ENCODE assay signal across 20 cellular contexts in genomic region chr6:4360920-4361319, GRCh38.
DNase-seq lines count a peak whose midpoint lies in the region; ATAC-seq, FAIRE-seq and TF ChIP-seq lines count a peak whose summit lies in the region.
"Had no signal": no experiment of that assay in that cellular context is flagged by ENCODE, and none has a peak within 500 bp of the region (broad histone marks: within the 10 kb centered on the region; RNA-seq: fewer than 3 reads in every experiment).

No MANE protein-coding gene starts in this region.

- no peak overlapping the region; the same call in 1 of the 2 replicates for H2BK15ac ChIP-seq in H1 (ENCODE audit: low read length)

- no peak overlapping the region for H3K27ac Mint-ChIP-seq in GM23338
- no peak overlapping the region for H3K27ac Mint-ChIP-seq in stimulated activated memory B cell treated with anti-CD40 and anti-IgM and Interleukin-4, amounts not matched to agents 10 μg/mL and 1 μg/mL and 100 μg/mL, for 72 hours
- H3K27ac Mint-ChIP-seq: CD4-positive, alpha-beta T cell had no signal

- no peaks in the 10 kb centered on the region for H3K9me3 ChIP-seq in H1 (ENCODE audit: insufficient read depth in 2 of 2, low read depth in 1 of 2, low read length in 1 of 2)
- H3K9me3 ChIP-seq: Caco-2 had no signal

- no peak overlapping the region for H2BK20ac ChIP-seq in H1 (ENCODE audit: low read length)

- no peak overlapping the region for H4K5ac ChIP-seq in H1 (ENCODE audit: insufficient read length, low read depth, low read length)

- no peak overlapping the region for H3K4me3 ChIP-seq in GM23338
- H3K4me3 ChIP-seq in H1 (ENCODE audit: extremely low read depth in 1 of 4, insufficient read depth in 2 of 4, low read depth in 3 of 4, low read length in 4 of 4) = no peak overlapping the region

- no peaks in the 10 kb centered on the region for H3K9me2 ChIP-seq in GM23338 (ENCODE audit: insufficient read depth)

- FAIRE-seq in H1 (lab: Jason Lieb, UNC) = no peak
- FAIRE-seq: D721Med, GM12892, GM18507, H54 had no signal

- H3K9me3 Mint-ChIP-seq in GM23338 = no peaks in the 10 kb centered on the region; the same call in 2 of the 3 replicates
- H3K9me3 Mint-ChIP-seq in stimulated activated memory B cell treated with anti-CD40 and anti-IgM and Interleukin-4, amounts not matched to agents 10 μg/mL and 1 μg/mL and 100 μg/mL, for 72 hours = peaks cover 7% of the 10 kb centered on the region
- H3K9me3 Mint-ChIP-seq: CD4-positive, alpha-beta T cell had no signal

- H4K8ac ChIP-seq in H1 (ENCODE audit: extremely low read depth, insufficient read depth, low read length) = no peak overlapping the region

- no peak overlapping the region for H3K9ac ChIP-seq in H1 (replicated peaks in 1 of 4; ENCODE audit: extremely low read depth in 1 of 4, low read depth in 3 of 4, low read length in 3 of 4)

- peaks cover 6% of the 10 kb centered on the region for H3K27me3 Mint-ChIP-seq in GM23338 (ENCODE audit: insufficient read depth, low read depth, poor library complexity)
- H3K27me3 Mint-ChIP-seq in stimulated activated memory B cell treated with anti-CD40 and anti-IgM and Interleukin-4, amounts not matched to agents 10 μg/mL and 1 μg/mL and 100 μg/mL, for 72 hours = peaks cover 11% of the 10 kb centered on the region

- no peak overlapping the region for H3K4ac ChIP-seq in H1 (replicated peaks; ENCODE audit: insufficient read length, low read depth, low read length)

- H3K36me3 ChIP-seq in GM23338 (ENCODE audit: insufficient read depth) (no peaks in the 10 kb centered on the region), H1 (ENCODE audit: control insufficient read depth in 2 of 4, insufficient read depth in 4 of 4, low read length in 3 of 4) (no peaks in the 10 kb centered on the region)

- in situ Hi-C loops in G401 (cut with HindIII; ENCODE audit: low sequenced_read_pairs) = no loop called here

- TF ChIP-seq CTCF in GM23338 (conservative IDR thresholded peaks at IDR 0.05; ENCODE audit: low read depth in 2 of 2) (no peak), H1 (IDR thresholded peaks at IDR 0.05; ENCODE audit: control extremely low read depth in 1 of 3, insufficient read depth in 1 of 3, low read depth in 1 of 3, low read length in 3 of 3) (no peak)

- H3K27me3 ChIP-seq in GM23338 (ENCODE audit: insufficient read depth) = no peaks in the 10 kb centered on the region
- no peaks in the 10 kb centered on the region for H3K27me3 ChIP-seq in H1 (replicated peaks in 1 of 4; ENCODE audit: control insufficient read depth in 3 of 4, extremely low read depth in 1 of 4, insufficient read depth in 3 of 4, low read length in 3 of 4)

- H3K4me1 Mint-ChIP-seq in GM23338 = peaks cover 12% of the 10 kb centered on the region
- H3K4me1 Mint-ChIP-seq in stimulated activated memory B cell treated with anti-CD40 and anti-IgM and Interleukin-4, amounts not matched to agents 10 μg/mL and 1 μg/mL and 100 μg/mL, for 72 hours = peaks cover 17% of the 10 kb centered on the region

- H3K23me2 ChIP-seq in H1 (ENCODE audit: low read depth, low read length) = no peaks in the 10 kb centered on the region

- TF ChIP-seq RAD21 in Ishikawa (IDR thresholded peaks at IDR 0.05; ENCODE audit: low read depth) = no peak
- no peak for TF ChIP-seq RAD21 in H1 (IDR thresholded peaks at IDR 0.05 in 1 of 2, conservative IDR thresholded peaks at IDR 0.05 in 1 of 2; ENCODE audit: low read depth in 2 of 2, low read length in 2 of 2)

- no peak overlapping the region for H2AK5ac ChIP-seq in H1 (ENCODE audit: low read depth, low read length)

- WGBS in H1 (ENCODE audit: extremely low coverage in 1 of 2, insufficient coverage in 1 of 2, insufficient read length in 1 of 2, insufficient replicate concordance in 2 of 2, low coverage in 1 of 2, low lambda C conversion rate in 2 of 2, missing lambda C conversion rate in 1 of 2), 2 experiments = 86% methylated on average over 6 of the region's 6 CpGs; no CpG with 5 or more reads in 1 of the 2 experiments

- no peaks in the 10 kb centered on the region for H4K20me1 ChIP-seq in GM23338 (replicated peaks; ENCODE audit: insufficient read depth)
- H4K20me1 ChIP-seq in H1 (replicated peaks in 1 of 2; ENCODE audit: control insufficient read depth in 1 of 2, insufficient read depth in 2 of 2, low read length in 2 of 2) = no peaks in the 10 kb centered on the region

- CTCF ChIA-PET in H1 (lab: Charles Lee; ENCODE audit: partially characterized antibody) = no interaction called here
- CTCF ChIA-PET in HEK293T (lab: Yijun Ruan, JAX) = no interaction called here

- POLR2A ChIA-PET in H1 (lab: Charles Lee; ENCODE audit: partially characterized antibody) (no interaction called here), HEK293T (lab: Yijun Ruan, JAX) (no interaction called here)

- no peak overlapping the region for H3K18ac ChIP-seq in H1 (ENCODE audit: extremely low read depth, low read length)

- peak overlapping the region; percentile 23; the same call in 1 of the 2 replicates for H2BK12ac ChIP-seq in H1 (ENCODE audit: low read depth, low read length)

- H3K4me3 Mint-ChIP-seq in GM23338 = no peak overlapping the region
- no peak overlapping the region for H3K4me3 Mint-ChIP-seq in stimulated activated memory B cell treated with anti-CD40 and anti-IgM and Interleukin-4, amounts not matched to agents 10 μg/mL and 1 μg/mL and 100 μg/mL, for 72 hours
- H3K4me3 Mint-ChIP-seq: CD4-positive, alpha-beta T cell had no signal

- no peak for TF ChIP-seq POLR2A in H1 (IDR thresholded peaks at IDR 0.05; ENCODE audit: control extremely low read depth in 1 of 2, low read depth in 2 of 2, low read length in 2 of 2)

- H2AFZ ChIP-seq in GM23338 (no peak overlapping the region), H1 (ENCODE audit: low read length) (no peak overlapping the region)

- DNase-seq in GM23338 (ENCODE audit: low spot score) (no peak), H1 (ENCODE audit: low read depth in 1 of 2, low spot score in 2 of 2) (no peak), G401 (ENCODE audit: low spot score) (no peak), HEK293T (ENCODE audit: extremely low spot score) (no peak)
- DNase-seq: ACHN; AML-193; Caco-2; CD4-positive, alpha-beta T cell; GDM1; HCEC 1CT; Kasumi-1; KG1 had no signal

- no peak overlapping the region for H2BK5ac ChIP-seq in H1 (ENCODE audit: low read depth, low read length)

- H2BK120ac ChIP-seq in H1 (replicated peaks; ENCODE audit: low read depth, low read length) = no peak overlapping the region

- no peak overlapping the region for H4K91ac ChIP-seq in H1 (replicated peaks; ENCODE audit: insufficient read length, low read length)

- no peaks in the 10 kb centered on the region for H3F3A ChIP-seq in GM23338 (replicated peaks; ENCODE audit: low read depth)

- ATAC-seq in GM23338 = no peak
- ATAC-seq in stimulated activated memory B cell treated with anti-CD40 and anti-IgM and Interleukin-4, amounts not matched to agents 10 μg/mL and 1 μg/mL and 100 μg/mL, for 72 hours = peak; percentile 20
- ATAC-seq in HG03354 (IDR thresholded peaks at IDR 0.05; ENCODE audit: poor library complexity, severe bottlenecking, unreplicated experiment) = no peak

- no peaks in the 10 kb centered on the region for H3K36me3 Mint-ChIP-seq in GM23338 (ENCODE audit: low read depth)
- H3K36me3 Mint-ChIP-seq in stimulated activated memory B cell treated with anti-CD40 and anti-IgM and Interleukin-4, amounts not matched to agents 10 μg/mL and 1 μg/mL and 100 μg/mL, for 72 hours = peaks cover 5% of the 10 kb centered on the region

- H3K4me2 ChIP-seq in GM23338 (no peak overlapping the region), H1 (ENCODE audit: insufficient read depth in 1 of 2, low read depth in 2 of 2, low read length in 2 of 2) (no peak overlapping the region)

- H3K23ac ChIP-seq in H1 (ENCODE audit: insufficient read length) = no peak overlapping the region

- TF ChIP-seq EP300 in Ishikawa (IDR thresholded peaks at IDR 0.05; ENCODE audit: borderline replicate concordance) (no peak), H1 (IDR thresholded peaks at IDR 0.05; ENCODE audit: borderline replicate concordance in 1 of 2, low read depth in 2 of 2, low read length in 2 of 2) (no peak)

- H3K27ac ChIP-seq in GM23338 (ENCODE audit: low read depth) = no peak overlapping the region
- no peak overlapping the region for H3K27ac ChIP-seq in H1 (ENCODE audit: low read depth, low read length)
- H3K27ac ChIP-seq: C4-2B had no signal

- H3K79me2 ChIP-seq in GM23338 (replicated peaks; ENCODE audit: insufficient read depth) (no peaks in the 10 kb centered on the region), H1 (ENCODE audit: control insufficient read depth in 1 of 2, insufficient read depth in 2 of 2, low read length in 2 of 2) (no peaks in the 10 kb centered on the region)

- H3K4me1 ChIP-seq in GM23338 (ENCODE audit: insufficient read depth) = no peaks in the 10 kb centered on the region
- peaks cover 2 to 5% (median 4%) of the 10 kb centered on the region in 4 experiments; a peak in 4 of 7 replicates for H3K4me1 ChIP-seq in H1 (replicated peaks in 1 of 4; ENCODE audit: control insufficient read depth in 3 of 4, insufficient read depth in 4 of 4, low read length in 3 of 4)
- H3K4me1 ChIP-seq: Caco-2 had no signal

- no peak overlapping the region for H3K14ac ChIP-seq in H1 (ENCODE audit: insufficient read length)

- H3K79me1 ChIP-seq in H1 (ENCODE audit: low read depth, low read length) = no peaks in the 10 kb centered on the region

- no peak overlapping the region for H3K56ac ChIP-seq in H1 (replicated peaks; ENCODE audit: insufficient read length, low read depth, low read length)

TF ChIP-seq in GM23338, 12 proteins besides CTCF, POLR2A, EP300 and RAD21 (continues in another document):
- no peak for TF ChIP-seq JUNB (IDR thresholded peaks at IDR 0.05; ENCODE audit: unreplicated experiment)

TF ChIP-seq in H1, 55 proteins besides CTCF, POLR2A, EP300 and RAD21:
- TF ChIP-seq ZNF274 (IDR thresholded peaks at IDR 0.05; ENCODE audit: borderline replicate concordance, extremely low read depth, low read length) = no peak
- TF ChIP-seq CHD1 (IDR thresholded peaks at IDR 0.05; ENCODE audit: low read depth, low read length) = no peak

TF ChIP-seq in HEK293T, 16 proteins besides CTCF, POLR2A, EP300 and RAD21 (continues in another document):
- TF ChIP-seq NFRKB (IDR thresholded peaks at IDR 0.05) = no peak
- TF ChIP-seq TARDBP (IDR thresholded peaks at IDR 0.05) = no peak
- TF ChIP-seq ZNF384 (IDR thresholded peaks at IDR 0.05) = no peak
- TF ChIP-seq BHLHE40 (IDR thresholded peaks at IDR 0.05; ENCODE audit: borderline replicate concordance) = no peak
- TF ChIP-seq SUZ12 (IDR thresholded peaks at IDR 0.05) = no peak
- TF ChIP-seq ARNT (IDR thresholded peaks at IDR 0.05) = no peak
- no peak for TF ChIP-seq HDGF (IDR thresholded peaks at IDR 0.05; ENCODE audit: borderline replicate concordance)
- no peak for TF ChIP-seq PKNOX1 (IDR thresholded peaks at IDR 0.05)
